ENCODE assay signal across 11 cellular contexts in genomic region chr9:109035684-109036423, GRCh38. TPM values are rescaled to one million over a fixed set of nuclear protein-coding genes. Genes with fewer than 3 reads are reported as not detected.
DNase-seq lines count a peak whose midpoint lies in the region; ATAC-seq, FAIRE-seq and TF ChIP-seq lines count a peak whose summit lies in the region.
"Had no signal": no experiment of that assay in that cellular context is flagged by ENCODE, and none has a peak within 500 bp of the region (broad histone marks: within the 10 kb centered on the region; RNA-seq: fewer than 3 reads in every experiment).

No MANE protein-coding gene starts in this region.

- WGBS in testis, 2 donors, result 34% methylated on average over 2 of the region's 2 CpGs

- no peak for TF ChIP-seq POLR2A in testis (IDR thresholded peaks at IDR 0.05)

- DNase-seq in HTR-8/SVneo (ENCODE audit: insufficient read length, low spot score), result peak; percentile 78
- peak; percentile 92 for DNase-seq in astrocyte of the spinal cord (ENCODE audit: low read depth, low spot score)
- DNase-seq in iris pigment epithelial cell (ENCODE audit: low read depth), result peak; percentile 90
- peak; percentile 65 for DNase-seq in testis
- DNase-seq in central memory CD4-positive, alpha-beta T cell, result no peak
- no peak for DNase-seq in NAMALWA (ENCODE audit: low spot score)
- DNase-seq: activated CD4-positive, alpha-beta T cell treated with anti-CD3 and anti-CD28 coated beads for 48 hours; NCI-H187 had no signal

- intact Hi-C loops in testis (cut with DNase I; ENCODE audit: low total_unique reads), result no loop called here

- no peaks in the 10 kb centered on the region for H3K27me3 ChIP-seq in testis

- H3K9me3 ChIP-seq in testis, result no peaks in the 10 kb centered on the region

- no peak overlapping the region for H3K4me3 ChIP-seq in astrocyte of the spinal cord (ENCODE audit: low read depth, low read length)
- no peak overlapping the region for H3K4me3 ChIP-seq in testis

- peaks cover 34% of the 10 kb centered on the region for H3K4me1 ChIP-seq in testis

- TF ChIP-seq CTCF in astrocyte of the spinal cord (IDR thresholded peaks at IDR 0.05; ENCODE audit: low read depth, low read length) (no peak), testis (IDR thresholded peaks at IDR 0.05) (no peak)

- in situ Hi-C loops in astrocyte of the spinal cord (cut with HindIII; ENCODE audit: low sequenced_read_pairs), result no loop called here

- ATAC-seq in GM21381 (IDR thresholded peaks at IDR 0.05; ENCODE audit: unreplicated experiment) (no peak), GM18519 (IDR thresholded peaks at IDR 0.05; ENCODE audit: low FRiP score, unreplicated experiment) (no peak)

- FAIRE-seq in HTR-8/SVneo (lab: Jason Lieb, UNC), result peak; percentile 88
- FAIRE-seq: GM12892 had no signal

- no peaks in the 10 kb centered on the region for H3K36me3 ChIP-seq in testis (ENCODE audit: low read depth, missing control alignments)

- H3K27ac ChIP-seq in testis, result peak overlapping the region in 1 of 2 donors; percentile 72

RNA-seq across cellular contexts. Expression of gene CTNNAL1, which starts 22.6 kb away (rescaled TPM):
- total RNA-seq in testis, result 10 to 100 TPM; 86.4 to 92.7 TPM
- 52.3 TPM for polyA plus RNA-seq in testis (ENCODE audit: insufficient read depth, low read depth, low replicate concordance)

Comparison
In these comparisons a context has a peak if more than half of its experiments do, and no peak if none do; other contexts are left out.
1. DNase-seq: peak in HTR-8/SVneo (single experiment), astrocyte of the spinal cord (single experiment), iris pigment epithelial cell (single experiment) and testis (single experiment); none in central memory CD4-positive, alpha-beta T cell (single experiment) and NAMALWA (single experiment).